ENCODE assay signal across 8 cellular contexts in genomic region chr10:103855424-103855823, GRCh38. TPM values are rescaled to one million over a fixed set of nuclear protein-coding genes. Genes with fewer than 3 reads are reported as not detected.
DNase-seq lines count a peak whose midpoint lies in the region; ATAC-seq and TF ChIP-seq lines count a peak whose summit lies in the region.

SH3PXD2A (minus strand) TSS chr10:103855576; CDS start chr10:103855266, 310 bp downstream.

- H3K36me3 Mint-ChIP-seq in activated CD4-positive, alpha-beta memory T cell treated with anti-CD3 and anti-CD28 coated beads, Interleukin-2, amount 10 ng/mL, durations not matched to agents 7 days and 5 days (ENCODE audit: low read depth): no peaks in the 10 kb centered on the region
- no peaks in the 10 kb centered on the region for H3K36me3 Mint-ChIP-seq in natural killer cell

- intact Hi-C loops in natural killer cell (cut with micrococcal nuclease): no loop called here

- H3K4me3 ChIP-seq in fibroblast of pulmonary artery (replicated peaks; ENCODE audit: low read depth, low read length): peak within 1 kb of the TSS; percentile 62

- no peaks in the 10 kb centered on the region for H3K9me3 Mint-ChIP-seq in activated CD4-positive, alpha-beta memory T cell treated with anti-CD3 and anti-CD28 coated beads, Interleukin-2, amount 10 ng/mL, durations not matched to agents 7 days and 5 days
- H3K9me3 Mint-ChIP-seq in natural killer cell: no peaks in the 10 kb centered on the region

- H3K27me3 Mint-ChIP-seq in activated CD4-positive, alpha-beta memory T cell treated with anti-CD3 and anti-CD28 coated beads, Interleukin-2, amount 10 ng/mL, durations not matched to agents 7 days and 5 days: peaks cover 66% of the 10 kb centered on the region
- peaks cover 37 to 41% of the 10 kb centered on the region in 2 donors for H3K27me3 Mint-ChIP-seq in natural killer cell (ENCODE audit: low read depth in 2 of 2)

- POLR2A ChIA-PET in activated CD4-positive, alpha-beta memory T cell treated with anti-CD3 and anti-CD28 coated beads, Interleukin-2, amount 10 ng/mL, durations not matched to agents 7 days and 5 days (lab: Charles Lee): interaction anchor here (0.6 to 2.3 kb wide), 7 partner anchors 7 to 266 kb away, joined by 3 to 10 read pairs (median 5); partner anchors contain the start of gene SFR1

- DNase-seq in AG20443 (ENCODE audit: low spot score) (peak; percentile 73), HuH-7 (ENCODE audit: low spot score) (peak; percentile 69), fibroblast of pulmonary artery (ENCODE audit: low read depth) (no peak), natural killer cell (no peak), DMS153 treated with DMSO at 0.1 percent for 48 hours (lab: John Stamatoyannopoulos, UW; ENCODE audit: unreplicated experiment) (no peak)
- peak; percentile 42 for DNase-seq in activated CD4-positive, alpha-beta memory T cell treated with anti-CD3 and anti-CD28 coated beads, Interleukin-2, amount 10 ng/mL, durations not matched to agents 7 days and 5 days

- peak in 2 of 3 donors; percentile 31 to 55 for ATAC-seq in natural killer cell
- no peak for ATAC-seq in HG02623 (IDR thresholded peaks at IDR 0.05; ENCODE audit: unreplicated experiment)
- no peak for ATAC-seq in GM21717 (IDR thresholded peaks at IDR 0.05; ENCODE audit: unreplicated experiment)

- no peak for TF ChIP-seq CTCF in fibroblast of pulmonary artery (IDR thresholded peaks at IDR 0.05; ENCODE audit: low read length, missing control alignments)
- no peak for TF ChIP-seq CTCF in natural killer cell (IDR thresholded peaks at IDR 0.05)

- CTCF ChIA-PET in activated CD4-positive, alpha-beta memory T cell treated with anti-CD3 and anti-CD28 coated beads, Interleukin-2, amount 10 ng/mL, durations not matched to agents 7 days and 5 days (lab: Charles Lee): interaction anchor here (1.3 to 5.3 kb wide), 7 partner anchors 7 to 159 kb away, joined by 3 to 45 read pairs (median 8); no protein-coding TSS in a partner anchor

- peak within 1 kb of the TSS; percentile 75 for H3K4me3 Mint-ChIP-seq in activated CD4-positive, alpha-beta memory T cell treated with anti-CD3 and anti-CD28 coated beads, Interleukin-2, amount 10 ng/mL, durations not matched to agents 7 days and 5 days
- peak within 1 kb of the TSS; percentile 86 for H3K4me3 Mint-ChIP-seq in natural killer cell

- no peak within 1 kb of the TSS for H3K27ac Mint-ChIP-seq in activated CD4-positive, alpha-beta memory T cell treated with anti-CD3 and anti-CD28 coated beads, Interleukin-2, amount 10 ng/mL, durations not matched to agents 7 days and 5 days
- H3K27ac Mint-ChIP-seq in natural killer cell: no peak within 1 kb of the TSS

- H3K4me1 Mint-ChIP-seq in activated CD4-positive, alpha-beta memory T cell treated with anti-CD3 and anti-CD28 coated beads, Interleukin-2, amount 10 ng/mL, durations not matched to agents 7 days and 5 days: peaks cover 15% of the 10 kb centered on the region
- peaks cover 6 to 20% of the 10 kb centered on the region in 2 donors for H3K4me1 Mint-ChIP-seq in natural killer cell

RNA-seq across cellular contexts. Expression of gene SH3PXD2A, which starts in this region (rescaled TPM):
- 10 to 100 TPM; 16.5 to 17.9 TPM for total RNA-seq in activated CD4-positive, alpha-beta memory T cell treated with anti-CD3 and anti-CD28 coated beads, Interleukin-2, amount 10 ng/mL, durations not matched to agents 7 days and 5 days
- 1 to 10 TPM; 3.3 to 7.0 (median 4.9) TPM for total RNA-seq in natural killer cell

Comparison
In these comparisons a context has a peak if more than half of its experiments do, and no peak if none do; other contexts are left out.
1. DNase-seq: peak in AG20443 (single experiment), HuH-7 (single experiment) and activated CD4-positive, alpha-beta memory T cell treated with anti-CD3 and anti-CD28 coated beads, Interleukin-2, amount 10 ng/mL, durations not matched to agents 7 days and 5 days (single experiment); none in fibroblast of pulmonary artery (single experiment), natural killer cell (single experiment) and DMS153 treated with DMSO at 0.1 percent for 48 hours (single experiment).
2. ATAC-seq: peak in natural killer cell (2 of 3); none in HG02623 (single experiment) and GM21717 (single experiment).